In the genomic region with DNA sequence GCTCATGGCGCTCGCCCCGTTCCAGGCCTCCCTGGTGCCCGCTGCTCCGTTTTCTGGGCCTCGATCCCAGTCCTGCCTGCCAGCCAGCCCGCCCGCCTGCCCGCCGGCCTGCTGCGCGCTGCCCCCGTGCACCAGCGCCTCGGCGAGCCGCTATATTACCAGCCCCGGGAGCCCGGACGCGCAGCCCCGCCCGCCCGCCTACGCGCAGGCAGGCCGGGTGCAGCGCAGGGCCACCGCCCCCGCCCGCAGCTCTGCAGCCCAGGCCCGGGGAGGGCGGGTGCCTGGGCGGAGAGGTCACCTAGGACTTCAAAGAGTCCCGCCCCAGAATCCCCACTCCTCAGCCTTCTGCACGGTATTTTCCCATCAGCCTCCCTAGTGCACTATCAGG, we compare ENCODE assay signal across 8 cellular contexts. TPM values are rescaled to one million over a fixed set of nuclear protein-coding genes. Genes with fewer than 3 reads are reported as not detected.
DNase-seq lines count a peak whose midpoint lies in the region; ATAC-seq, FAIRE-seq and TF ChIP-seq lines count a peak whose summit lies in the region.

A gene (minus strand): TSS at position 157 of the 388 bp plus-strand sequence. CDS start 151 bp downstream, at position 6.

- H3K9ac ChIP-seq in astrocyte (ENCODE audit: low read length) (no peak within 1 kb of the TSS), kidney (ENCODE audit: low read length in 2 of 2) (no peak within 1 kb of the TSS)

- H3K79me2 ChIP-seq in astrocyte (ENCODE audit: insufficient read depth, low read length): no peaks in the 10 kb centered on the region

- H3K36me3 ChIP-seq in astrocyte (ENCODE audit: insufficient read depth, low read length) (no peaks in the 10 kb centered on the region), kidney (ENCODE audit: control insufficient read depth in 1 of 2, insufficient read depth in 2 of 2, low read length in 2 of 2) (no peaks in the 10 kb centered on the region)

- no peak within 1 kb of the TSS for H3K27ac Mint-ChIP-seq in astrocyte (ENCODE audit: unreplicated experiment)

- H3K4me3 Mint-ChIP-seq in astrocyte (ENCODE audit: unreplicated experiment): peak within 1 kb of the TSS; percentile 57

- peak; percentile 33 for DNase-seq in HuH-7.5 (ENCODE audit: low spot score)
- no peak for DNase-seq in astrocyte (ENCODE audit: low read depth)
- DNase-seq in kidney: peak; percentile 79
- peak; percentile 22 for DNase-seq in stimulated activated CD4-positive, alpha-beta T cell treated with anti-CD3 and anti-CD28 coated beads, Interleukin-4, amount 100 ng/mL, for 1 hour
- DNase-seq in NCI-H2029 treated with DMSO at 0.1 percent for 48 hours (lab: John Stamatoyannopoulos, UW): no peak
- no peak for DNase-seq in GM12891 (ENCODE audit: insufficient read length, low spot score)

- H3K4me2 ChIP-seq in astrocyte (ENCODE audit: low read length): peak within 1 kb of the TSS; percentile 62

- H2AFZ ChIP-seq in astrocyte (ENCODE audit: low read depth, low read length): no peak within 1 kb of the TSS

- FAIRE-seq in astrocyte (lab: Jason Lieb, UNC) (no peak), kidney (lab: Jason Lieb, UNC) (no peak), GM12891 (lab: Jason Lieb, UNC) (no peak)

- H3K4me3 ChIP-seq in astrocyte (ENCODE audit: insufficient read depth, low read depth, low read length) (no peak within 1 kb of the TSS), kidney (ENCODE audit: low read length in 2 of 2) (peak within 1 kb of the TSS; percentile 58 to 62)

- H4K20me1 ChIP-seq in astrocyte (ENCODE audit: insufficient read depth, low read length): no peaks in the 10 kb centered on the region

- no peak within 1 kb of the TSS for H3K27ac ChIP-seq in astrocyte (ENCODE audit: low read depth, low read length)
- peak within 1 kb of the TSS; percentile 57 to 65 for H3K27ac ChIP-seq in kidney (ENCODE audit: low read depth in 2 of 2, low read length in 2 of 2)

- intact Hi-C loops in kidney (cut with DNase I): no loop called here

- H3K27me3 ChIP-seq in astrocyte (ENCODE audit: insufficient read depth, low read length): no peaks in the 10 kb centered on the region

- no peak for TF ChIP-seq CTCF in astrocyte (IDR thresholded peaks at IDR 0.05; ENCODE audit: insufficient read depth, low read depth, low read length)
- TF ChIP-seq CTCF in kidney (IDR thresholded peaks at IDR 0.05; ENCODE audit: borderline replicate concordance, extremely low read depth, insufficient read depth): no peak

- no peaks in the 10 kb centered on the region for H3K4me1 ChIP-seq in astrocyte (ENCODE audit: insufficient read depth, low read length)
- H3K4me1 ChIP-seq in kidney (ENCODE audit: control insufficient read depth in 1 of 2, insufficient read depth in 1 of 2, low read depth in 1 of 2, low read length in 2 of 2): no peaks in the 10 kb centered on the region

- H3K27me3 Mint-ChIP-seq in astrocyte (ENCODE audit: low read depth, unreplicated experiment): peaks cover 20% of the 10 kb centered on the region

- H3K36me3 Mint-ChIP-seq in astrocyte (ENCODE audit: low read depth, unreplicated experiment): no peaks in the 10 kb centered on the region

- no peak for ATAC-seq in HG03039 (IDR thresholded peaks at IDR 0.05; ENCODE audit: unreplicated experiment)
- ATAC-seq in GM21717 (IDR thresholded peaks at IDR 0.05; ENCODE audit: unreplicated experiment): no peak

- no peak for TF ChIP-seq POLR2A in GM12891 (IDR thresholded peaks at IDR 0.05; ENCODE audit: low read depth, low read length)

- peaks cover 2% of the 10 kb centered on the region for H3K9me3 Mint-ChIP-seq in astrocyte (ENCODE audit: unreplicated experiment)

- H3K4me1 Mint-ChIP-seq in astrocyte (ENCODE audit: low read depth, unreplicated experiment): peaks cover 4% of the 10 kb centered on the region

- H3K9me3 ChIP-seq in astrocyte (ENCODE audit: insufficient read depth, low read depth, low read length) (no peaks in the 10 kb centered on the region), kidney (ENCODE audit: control insufficient read depth in 1 of 2, low read length in 2 of 2) (no peaks in the 10 kb centered on the region)

TF ChIP-seq in GM12891, 5 proteins besides CTCF, POLR2A, EP300 and RAD21:
- TF ChIP-seq POLR2AphosphoS5 (IDR thresholded peaks at IDR 0.05; ENCODE audit: low read depth, low read length) (no peak), PAX5 (IDR thresholded peaks at IDR 0.05; ENCODE audit: insufficient read depth, low read length, severe bottlenecking) (no peak), SPI1 (IDR thresholded peaks at IDR 0.05; ENCODE audit: low read depth, low read length) (no peak), POU2F2 (IDR thresholded peaks at IDR 0.05; ENCODE audit: low read depth, low read length) (no peak), TAF1 (IDR thresholded peaks at IDR 0.05; ENCODE audit: low read depth, low read length) (no peak)
TF ChIP-seq in GM12891: peak in this region for 0.

RNA-seq across cellular contexts. Expression of the gene that starts here (rescaled TPM):
- total RNA-seq in astrocyte: 0.20 and 0.77 TPM in 2 replicates
- 58.5 TPM for total RNA-seq in kidney
- polyA plus RNA-seq in kidney (ENCODE audit: insufficient read depth, low read depth, low replicate concordance): 91.8 TPM
- not detected for polyA plus RNA-seq in GM12891 (2012; ENCODE audit: low read depth, missing spikeins)

Comparison
In these comparisons a context has a peak if more than half of its experiments do, and no peak if none do; other contexts are left out.
1. RNA of the gene that starts here (total RNA-seq): 58.5 TPM in kidney (single experiment); 0.20 to 0.77 TPM in astrocyte; every median in the first group is over 10 times any median in the second.
2. DNase-seq: peak in HuH-7.5 (single experiment), kidney (single experiment) and stimulated activated CD4-positive, alpha-beta T cell treated with anti-CD3 and anti-CD28 coated beads, Interleukin-4, amount 100 ng/mL, for 1 hour (single experiment); none in astrocyte (single experiment), NCI-H2029 treated with DMSO at 0.1 percent for 48 hours (single experiment) and GM12891 (single experiment).